ENCODE assay signal across 8 cellular contexts in the genomic region with DNA sequence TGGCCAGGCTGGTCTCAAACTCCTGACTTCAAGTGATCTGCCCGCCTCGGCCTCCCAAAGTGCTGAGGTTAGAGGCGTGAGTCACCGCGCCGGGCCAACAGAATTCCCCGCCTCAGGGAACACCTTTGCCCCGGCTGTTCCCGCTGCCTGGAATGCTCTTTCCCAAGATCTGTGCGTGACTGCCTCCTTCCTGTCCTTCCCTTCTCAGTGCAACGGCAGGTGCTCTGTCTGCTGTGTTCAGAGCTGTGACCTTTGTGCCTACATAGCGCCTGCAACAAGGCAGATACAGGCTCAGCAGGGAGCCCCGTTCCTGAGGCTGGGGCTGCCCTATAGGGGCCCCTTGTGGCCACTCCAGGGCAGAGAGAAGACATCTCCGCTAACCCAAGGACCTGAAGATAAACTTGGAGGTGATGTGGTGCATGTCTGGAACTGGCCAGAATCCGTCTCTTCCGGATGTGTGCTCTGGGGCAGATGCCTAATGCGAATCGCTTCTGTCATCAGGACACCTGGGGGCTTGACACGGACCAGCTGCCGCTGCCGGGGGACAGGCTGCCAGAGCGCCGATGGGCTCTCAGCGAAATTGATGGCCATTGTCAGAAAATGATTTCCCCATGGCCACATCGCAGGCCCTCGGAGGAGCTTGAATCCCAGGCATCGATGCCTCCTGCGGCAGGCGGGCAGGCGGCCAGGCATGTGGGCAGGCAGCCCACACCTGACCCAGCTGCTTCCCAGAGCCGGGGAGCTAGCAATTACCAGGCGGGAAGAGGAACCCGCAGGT. TPM values are rescaled to one million over a fixed set of nuclear protein-coding genes. Genes with fewer than 3 reads are reported as not detected.
DNase-seq lines count a peak whose midpoint lies in the region; ATAC-seq, FAIRE-seq and TF ChIP-seq lines count a peak whose summit lies in the region.

No MANE protein-coding gene starts in this region.

- ATAC-seq in A549 (peak; percentile 77 to 87), GM21825 (IDR thresholded peaks at IDR 0.05; ENCODE audit: unreplicated experiment) (no peak), HG03159 (IDR thresholded peaks at IDR 0.05; ENCODE audit: unreplicated experiment) (no peak)

- peak; percentile 27; the same call in 1 of the 3 replicates for TF ChIP-seq CTCF in A549 (IDR thresholded peaks at IDR 0.05)
- peak; percentile 51 for TF ChIP-seq CTCF in GM12864 (IDR thresholded peaks at IDR 0.05; ENCODE audit: low read depth, low read length, missing control alignments)
- TF ChIP-seq CTCF in fibroblast of the aortic adventitia (IDR thresholded peaks at IDR 0.05; ENCODE audit: insufficient read depth, low read length): peak; percentile 0
- peak in 2 of 4 experiments; percentile 8 to 40 for TF ChIP-seq CTCF in prostate gland (IDR thresholded peaks at IDR 0.05)

- H3K4me1 ChIP-seq in A549 (peaks cover 39% of the 10 kb centered on the region), prostate gland (replicated peaks) (peaks cover 8% of the 10 kb centered on the region)

- H3K4me3 ChIP-seq in A549: no peak overlapping the region
- H3K4me3 ChIP-seq in GM12864 (ENCODE audit: low read depth, low read length): no peak overlapping the region
- H3K4me3 ChIP-seq in fibroblast of the aortic adventitia (ENCODE audit: low read depth, low read length): no peak overlapping the region
- no peak overlapping the region for H3K4me3 ChIP-seq in prostate gland

- no peak for TF ChIP-seq EP300 in A549 (IDR thresholded peaks at IDR 0.05)

- H3K4me1 Mint-ChIP-seq in activated CD4-positive, alpha-beta T cell treated with anti-CD3 and anti-CD28 coated beads, Interleukin-2, amount 10 ng/mL, durations not matched to agents 7 days and 5 days: peaks cover 37% of the 10 kb centered on the region

- H3K27ac Mint-ChIP-seq in activated CD4-positive, alpha-beta T cell treated with anti-CD3 and anti-CD28 coated beads, Interleukin-2, amount 10 ng/mL, durations not matched to agents 7 days and 5 days: peak overlapping the region; percentile 26

- no peaks in the 10 kb centered on the region for H3K36me3 Mint-ChIP-seq in activated CD4-positive, alpha-beta T cell treated with anti-CD3 and anti-CD28 coated beads, Interleukin-2, amount 10 ng/mL, durations not matched to agents 7 days and 5 days (ENCODE audit: low read depth)

- no peaks in the 10 kb centered on the region for H3K36me3 ChIP-seq in prostate gland

- 24% methylated on average over 20 of the region's 33 CpGs for WGBS in A549 (ENCODE audit: missing lambda C conversion rate)
- WGBS in prostate gland: 44% methylated on average over 33 of the region's 33 CpGs

- no peaks in the 10 kb centered on the region for H3K9me3 Mint-ChIP-seq in activated CD4-positive, alpha-beta T cell treated with anti-CD3 and anti-CD28 coated beads, Interleukin-2, amount 10 ng/mL, durations not matched to agents 7 days and 5 days

- intact Hi-C loops in prostate gland (cut with DNase I): no loop called here

- H3K9me3 ChIP-seq in A549 (no peaks in the 10 kb centered on the region), prostate gland (no peaks in the 10 kb centered on the region)

- peak overlapping the region; percentile 62 for H3K4me2 ChIP-seq in A549

- no peaks in the 10 kb centered on the region for H3K27me3 Mint-ChIP-seq in activated CD4-positive, alpha-beta T cell treated with anti-CD3 and anti-CD28 coated beads, Interleukin-2, amount 10 ng/mL, durations not matched to agents 7 days and 5 days

- H3K4me3 Mint-ChIP-seq in activated CD4-positive, alpha-beta T cell treated with anti-CD3 and anti-CD28 coated beads, Interleukin-2, amount 10 ng/mL, durations not matched to agents 7 days and 5 days: no peak overlapping the region

- no peaks in the 10 kb centered on the region for H3K27me3 ChIP-seq in prostate gland (replicated peaks; ENCODE audit: insufficient read depth)

- TF ChIP-seq POLR2A in A549 (IDR thresholded peaks at IDR 0.05; ENCODE audit: low read length): no peak
- no peak for TF ChIP-seq POLR2A in prostate gland (IDR thresholded peaks at IDR 0.05)

- TF ChIP-seq RAD21 in A549 (conservative IDR thresholded peaks at IDR 0.05 in 1 of 2, IDR thresholded peaks at IDR 0.05 in 1 of 2): peak; percentile 26 to 36; a peak in 3 of 5 replicates

- H3K27ac ChIP-seq in A549 (peak overlapping the region; percentile 50 to 62; a peak in 4 of 6 replicates), prostate gland (no peak overlapping the region)

- DNase-seq in A549 (ENCODE audit: low read depth in 1 of 2, low spot score in 1 of 2): peak; percentile 13 to 77
- DNase-seq in GM12864 (ENCODE audit: low read depth): no peak
- DNase-seq in NCI-H2171 (lab: John Stamatoyannopoulos, UW): peak; percentile 51
- peak; percentile 46 for DNase-seq in activated CD4-positive, alpha-beta T cell treated with anti-CD3 and anti-CD28 coated beads, Interleukin-2, amount 10 ng/mL, durations not matched to agents 7 days and 5 days
- DNase-seq in fibroblast of the aortic adventitia (ENCODE audit: low read depth): no peak
- DNase-seq in prostate gland (ENCODE audit: low spot score): peak; percentile 60

- no peak for FAIRE-seq in A549 (lab: Jason Lieb, UNC)

- CTCF ChIA-PET in A549 (lab: Yijun Ruan, JAX): interaction anchor here (0.7 to 1.6 kb wide), 7 partner anchors 10 to 144 kb away, joined by 3 to 4 read pairs (median 3); no protein-coding TSS in a partner anchor
- CTCF ChIA-PET in activated CD4-positive, alpha-beta T cell treated with anti-CD3 and anti-CD28 coated beads, Interleukin-2, amount 10 ng/mL, durations not matched to agents 7 days and 5 days (lab: Charles Lee): interaction anchor here (0.9 to 1.7 kb wide), 5 partner anchors 11 to 223 kb away, joined by 3 to 5 read pairs (median 3); a partner anchor contains a TSS

- POLR2A ChIA-PET in A549 (lab: Yijun Ruan, JAX): no interaction called here
- POLR2A ChIA-PET in activated CD4-positive, alpha-beta T cell treated with anti-CD3 and anti-CD28 coated beads, Interleukin-2, amount 10 ng/mL, durations not matched to agents 7 days and 5 days (lab: Charles Lee): no interaction called here

TF ChIP-seq in A549, 52 proteins besides CTCF, POLR2A, EP300 and RAD21 (continues in another document):
- TF ChIP-seq TFCP2L1 (CRISPR knock-in tag; IDR thresholded peaks at IDR 0.05) (no peak), HOXB5 (CRISPR knock-in tag; IDR thresholded peaks at IDR 0.05) (no peak), ZFP36 (IDR thresholded peaks at IDR 0.05; ENCODE audit: borderline replicate concordance, partially characterized antibody) (no peak), NPAS2 (CRISPR knock-in tag; IDR thresholded peaks at IDR 0.05; ENCODE audit: borderline replicate concordance) (no peak), JUNB (IDR thresholded peaks at IDR 0.05) (no peak), MAFK (IDR thresholded peaks at IDR 0.05; ENCODE audit: partially characterized antibody) (no peak), CHD4 (IDR thresholded peaks at IDR 0.05; ENCODE audit: borderline replicate concordance) (no peak), CBX2 (IDR thresholded peaks at IDR 0.05; ENCODE audit: borderline replicate concordance, low read depth) (no peak), SREBF2 (IDR thresholded peaks at IDR 0.05) (no peak), FOSL2 (IDR thresholded peaks at IDR 0.05) (no peak), FOSL2 (CRISPR knock-in tag; IDR thresholded peaks at IDR 0.05) (peak; percentile 85), HOXA7 (CRISPR knock-in tag; IDR thresholded peaks at IDR 0.05) (no peak), KDM5A (IDR thresholded peaks at IDR 0.05) (no peak), JUN (IDR thresholded peaks at IDR 0.05) (no peak), ZNF302 (CRISPR knock-in tag; IDR thresholded peaks at IDR 0.05) (no peak), CHD2 (IDR thresholded peaks at IDR 0.05; ENCODE audit: low read length, partially characterized antibody) (no peak), SMC3 (IDR thresholded peaks at IDR 0.05) (peak; percentile 42; the same call in 1 of the 3 replicates)
- TF ChIP-seq, protein P1, sequence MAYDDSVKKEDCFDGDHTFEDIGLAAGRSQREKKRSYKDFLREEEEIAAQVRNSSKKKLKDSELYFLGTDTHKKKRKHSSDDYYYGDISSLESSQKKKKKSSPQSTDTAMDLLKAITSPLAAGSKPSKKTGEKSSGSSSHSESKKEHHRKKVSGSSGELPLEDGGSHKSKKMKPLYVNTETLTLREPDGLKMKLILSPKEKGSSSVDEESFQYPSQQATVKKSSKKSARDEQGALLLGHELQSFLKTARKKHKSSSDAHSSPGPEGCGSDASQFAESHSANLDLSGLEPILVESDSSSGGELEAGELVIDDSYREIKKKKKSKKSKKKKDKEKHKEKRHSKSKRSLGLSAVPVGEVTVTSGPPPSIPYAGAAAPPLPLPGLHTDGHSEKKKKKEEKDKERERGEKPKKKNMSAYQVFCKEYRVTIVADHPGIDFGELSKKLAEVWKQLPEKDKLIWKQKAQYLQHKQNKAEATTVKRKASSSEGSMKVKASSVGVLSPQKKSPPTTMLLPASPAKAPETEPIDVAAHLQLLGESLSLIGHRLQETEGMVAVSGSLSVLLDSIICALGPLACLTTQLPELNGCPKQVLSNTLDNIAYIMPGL (CRISPR knock-in tag; IDR thresholded peaks at IDR 0.05; ENCODE audit: borderline replicate concordance): no peak
- TF ChIP-seq, protein P2, sequence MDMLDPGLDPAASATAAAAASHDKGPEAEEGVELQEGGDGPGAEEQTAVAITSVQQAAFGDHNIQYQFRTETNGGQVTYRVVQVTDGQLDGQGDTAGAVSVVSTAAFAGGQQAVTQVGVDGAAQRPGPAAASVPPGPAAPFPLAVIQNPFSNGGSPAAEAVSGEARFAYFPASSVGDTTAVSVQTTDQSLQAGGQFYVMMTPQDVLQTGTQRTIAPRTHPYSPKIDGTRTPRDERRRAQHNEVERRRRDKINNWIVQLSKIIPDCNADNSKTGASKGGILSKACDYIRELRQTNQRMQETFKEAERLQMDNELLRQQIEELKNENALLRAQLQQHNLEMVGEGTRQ (IDR thresholded peaks at IDR 0.05): no peak
- TF ChIP-seq, protein P3, sequence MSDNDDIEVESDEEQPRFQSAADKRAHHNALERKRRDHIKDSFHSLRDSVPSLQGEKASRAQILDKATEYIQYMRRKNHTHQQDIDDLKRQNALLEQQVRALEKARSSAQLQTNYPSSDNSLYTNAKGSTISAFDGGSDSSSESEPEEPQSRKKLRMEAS (IDR thresholded peaks at IDR 0.05): peak; percentile 43; the same call in 1 of the 2 replicates

RNA-seq across cellular contexts. Expression of a gene that starts 43.5 kb away (rescaled TPM):
- 16.5 and 17.1 TPM in 2 replicates for polyA plus RNA-seq in A549 (2011; rRNA removed)
- polyA plus RNA-seq in A549 (2012; cell fraction: cytosol; rRNA removed): 10.3 and 11.9 TPM in 2 replicates
- 9.3 and 10.9 TPM in 2 replicates for polyA plus RNA-seq in A549 (2012; cell fraction: nucleus; rRNA removed)
- 11.6 to 12.5 TPM (median 11.9 TPM) in 3 replicates for polyA plus RNA-seq in A549 (2017; fragmentation: RNase III; extraction: RNeasy Plus Mini Kit Qiagen cat#74134 plus additional on column Dnase treatment)
- polyA minus RNA-seq in A549 (2011; rRNA and poly(A)+ RNA removed): 50.8 and 59.5 TPM in 2 replicates
- 10 to 100 TPM; 82.1 to 87.1 TPM for total RNA-seq in activated CD4-positive, alpha-beta T cell treated with anti-CD3 and anti-CD28 coated beads, Interleukin-2, amount 10 ng/mL, durations not matched to agents 7 days and 5 days
- total RNA-seq in fibroblast of the aortic adventitia (ENCODE audit: low replicate concordance): 15.1 and 27.4 TPM in 2 replicates
- total RNA-seq in prostate gland: 10 to 100 TPM; 43.9 to 47.3 TPM

Comparison
In these comparisons a context has a peak if more than half of its experiments do, and no peak if none do; other contexts are left out.
1. ATAC-seq: peak in A549 (2 of 2); none in GM21825 (single experiment) and HG03159 (single experiment).
2. DNase-seq: peak in A549 (2 of 2), NCI-H2171 (single experiment), activated CD4-positive, alpha-beta T cell treated with anti-CD3 and anti-CD28 coated beads, Interleukin-2, amount 10 ng/mL, durations not matched to agents 7 days and 5 days (single experiment) and prostate gland (single experiment); none in GM12864 (single experiment) and fibroblast of the aortic adventitia (single experiment).
3. H3K27ac ChIP-seq: peak in A549 (2 of 2); none in prostate gland (0 of 2).